16 cellular contexts compared by ENCODE assay signal in genomic region chr7:156224441-156225225, GRCh38.
A peak's percentile ranks its signal among the peaks of the same experiment; 100 is the strongest.
DNase-seq lines count a peak whose midpoint lies in the region; ATAC-seq and TF ChIP-seq lines count a peak whose summit lies in the region.
"Had no signal": no experiment of that assay in that cellular context is flagged by ENCODE, and none has a peak within 500 bp of the region (broad histone marks: within the 10 kb centered on the region; RNA-seq: fewer than 3 reads in every experiment).

No MANE protein-coding gene starts in this region.

- H3K9me3 ChIP-seq in stomach, result peaks cover 7 to 27% (median 14%) of the 10 kb centered on the region in 4 donors

- no peaks in the 10 kb centered on the region for H3K27me3 Mint-ChIP-seq in activated CD8-positive, alpha-beta memory T cell treated with anti-CD3 and anti-CD28 coated beads, Interleukin-2, amount 10 ng/mL, durations not matched to agents 7 days and 5 days

- H3K27ac Mint-ChIP-seq in activated CD8-positive, alpha-beta memory T cell treated with anti-CD3 and anti-CD28 coated beads, Interleukin-2, amount 10 ng/mL, durations not matched to agents 7 days and 5 days, result no peak overlapping the region
- H3K27ac Mint-ChIP-seq: B cell; CD8-positive, alpha-beta T cell; GM23338; HFFc6 had no signal

- H3K27me3 ChIP-seq in stomach, result no peaks in the 10 kb centered on the region
- H3K27me3 ChIP-seq: BLaER1 treated with 17β-estradiol and CSF1 and Interleukin-3, amounts not matched to agents 10 nM and 100 nM had no signal

- intact Hi-C loops in stomach (cut with DNase I; ENCODE audit: low total_unique reads), result no loop called here

- no peak for ATAC-seq in activated CD8-positive, alpha-beta memory T cell treated with anti-CD3 and anti-CD28 coated beads, Interleukin-2, amount 10 ng/mL, durations not matched to agents 7 days and 5 days
- ATAC-seq in left lobe of liver, result no peak
- no peak for ATAC-seq in HG02642 (IDR thresholded peaks at IDR 0.05; ENCODE audit: poor library complexity, unreplicated experiment)
- ATAC-seq: CD8-positive, alpha-beta T cell; GM23338; HCT116 had no signal

- H3K9me3 Mint-ChIP-seq in activated CD8-positive, alpha-beta memory T cell treated with anti-CD3 and anti-CD28 coated beads, Interleukin-2, amount 10 ng/mL, durations not matched to agents 7 days and 5 days (ENCODE audit: low read depth), result no peaks in the 10 kb centered on the region
- H3K9me3 Mint-ChIP-seq: CD8-positive, alpha-beta T cell had no signal

- H3K4me1 ChIP-seq in stomach, result no peaks in the 10 kb centered on the region
- H3K4me1 ChIP-seq: BLaER1 treated with 17β-estradiol and CSF1 and Interleukin-3, amounts not matched to agents 10 nM and 100 nM had no signal

- H3K4me3 Mint-ChIP-seq in activated CD8-positive, alpha-beta memory T cell treated with anti-CD3 and anti-CD28 coated beads, Interleukin-2, amount 10 ng/mL, durations not matched to agents 7 days and 5 days, result no peak overlapping the region
- H3K4me3 Mint-ChIP-seq: B cell; CD8-positive, alpha-beta T cell; GM23338; HFFc6 had no signal

- H3K27ac ChIP-seq in coronary artery, result no peak overlapping the region
- H3K27ac ChIP-seq in stomach, result no peak overlapping the region
- H3K27ac ChIP-seq: BLaER1 treated with 17β-estradiol and CSF1 and Interleukin-3, amounts not matched to agents 10 nM and 100 nM had no signal

- no peak for TF ChIP-seq POLR2A in stomach (IDR thresholded peaks at IDR 0.05)

- H3K36me3 Mint-ChIP-seq in activated CD8-positive, alpha-beta memory T cell treated with anti-CD3 and anti-CD28 coated beads, Interleukin-2, amount 10 ng/mL, durations not matched to agents 7 days and 5 days, result no peaks in the 10 kb centered on the region
- H3K36me3 Mint-ChIP-seq: CD8-positive, alpha-beta T cell had no signal

- no peaks in the 10 kb centered on the region for H3K36me3 ChIP-seq in stomach
- H3K36me3 ChIP-seq: BLaER1 treated with 17β-estradiol and CSF1 and Interleukin-3, amounts not matched to agents 10 nM and 100 nM had no signal

- no peaks in the 10 kb centered on the region for H3K4me1 Mint-ChIP-seq in activated CD8-positive, alpha-beta memory T cell treated with anti-CD3 and anti-CD28 coated beads, Interleukin-2, amount 10 ng/mL, durations not matched to agents 7 days and 5 days
- H3K4me1 Mint-ChIP-seq: B cell, GM23338 had no signal

- 66 to 81% (median 77%) methylated on average over 5 of the region's 5 CpGs for WGBS in stomach, 5 donors

- no peak for TF ChIP-seq EP300 in stomach (IDR thresholded peaks at IDR 0.05)

- CTCF ChIA-PET in activated CD8-positive, alpha-beta memory T cell treated with anti-CD3 and anti-CD28 coated beads, Interleukin-2, amount 10 ng/mL, durations not matched to agents 7 days and 5 days (lab: Charles Lee), result no interaction called here

- peak; percentile 7 for DNase-seq in activated CD8-positive, alpha-beta memory T cell treated with anti-CD3 and anti-CD28 coated beads, Interleukin-2, amount 10 ng/mL, durations not matched to agents 7 days and 5 days
- DNase-seq in coronary artery (ENCODE audit: low spot score) (peak; percentile 35), left lobe of liver (ENCODE audit: low spot score) (peak; percentile 33), ureter (ENCODE audit: low spot score) (peak; percentile 10), NCI-H1417 (lab: John Stamatoyannopoulos, UW) (no peak), stomach (no peak)
- DNase-seq: Calu3, DMS79 treated with DMSO at 0.1 percent for 48 hours, GF-D8, HFFc6 had no signal

- no peak overlapping the region for H3K4me3 ChIP-seq in coronary artery
- no peak overlapping the region for H3K4me3 ChIP-seq in stomach
- H3K4me3 ChIP-seq: BLaER1 treated with 17β-estradiol and CSF1 and Interleukin-3, amounts not matched to agents 10 nM and 100 nM; GM23338 had no signal

- no peak for TF ChIP-seq CTCF in coronary artery (IDR thresholded peaks at IDR 0.05)
- no peak for TF ChIP-seq CTCF in stomach (IDR thresholded peaks at IDR 0.05)

Comparison
In these comparisons a context has a peak if more than half of its experiments do, and no peak if none do; other contexts are left out.
1. DNase-seq: peak in activated CD8-positive, alpha-beta memory T cell treated with anti-CD3 and anti-CD28 coated beads, Interleukin-2, amount 10 ng/mL, durations not matched to agents 7 days and 5 days (single experiment), coronary artery (single experiment), left lobe of liver (single experiment) and ureter (single experiment); none in NCI-H1417 (0 of 3) and stomach (single experiment).